In the genomic region with DNA sequence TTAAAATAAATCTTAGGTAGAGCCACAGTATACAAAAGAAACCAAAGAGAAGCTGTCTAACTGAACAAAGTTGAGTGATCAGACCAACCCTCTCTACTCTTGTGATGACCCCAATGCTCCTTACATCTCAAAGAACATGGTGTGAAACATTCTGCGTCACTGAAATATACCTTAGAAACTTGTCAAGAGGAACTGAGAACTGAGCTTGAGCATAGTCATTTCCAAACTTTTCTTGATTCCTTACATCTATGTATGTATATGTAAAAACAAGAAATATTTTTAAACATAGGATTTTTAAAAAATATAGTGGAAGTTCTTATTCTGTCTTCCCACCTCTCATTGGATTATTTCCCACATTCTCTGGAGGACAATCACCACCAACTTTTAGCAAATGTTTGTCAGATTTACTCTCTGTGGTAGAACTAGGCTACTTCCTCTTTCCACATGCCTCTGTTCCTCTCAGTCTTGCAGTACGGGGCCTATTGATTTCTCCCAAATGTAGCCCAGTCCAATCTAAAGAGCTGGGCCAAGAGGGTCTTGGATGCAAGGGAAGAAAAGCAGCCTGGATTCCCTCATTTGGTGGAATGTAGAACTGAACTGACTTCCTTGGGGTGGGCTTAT, we compare ENCODE assay signal across 14 cellular contexts.
DNase-seq lines count a peak whose midpoint lies in the region; ATAC-seq lines count a peak whose summit lies in the region.
"Had no signal": no experiment of that assay in that cellular context is flagged by ENCODE, and none has a peak within 500 bp of the region (broad histone marks: within the 10 kb centered on the region; RNA-seq: fewer than 3 reads in every experiment).

No MANE protein-coding gene starts in this region.

- H3K9me3 Mint-ChIP-seq in memory B cell: peaks cover 2% of the 10 kb centered on the region
- H3K9me3 Mint-ChIP-seq: HFFc6 had no signal

- ATAC-seq in GM18909 (IDR thresholded peaks at IDR 0.05; ENCODE audit: poor library complexity, unreplicated experiment): peak; percentile 99
- peak; percentile 99 for ATAC-seq in GM21737 (IDR thresholded peaks at IDR 0.05; ENCODE audit: unreplicated experiment)
- ATAC-seq in HG03280 (IDR thresholded peaks at IDR 0.05; ENCODE audit: unreplicated experiment): peak; percentile 100
- peak; percentile 51 for ATAC-seq in memory B cell (ENCODE audit: low read depth)
- ATAC-seq in activated CD4-positive, CD25-positive, alpha-beta regulatory T cell treated with anti-CD3 and anti-CD28 coated beads, Interleukin-2, amount 50 U/mL, for 24 hours: no peak

- in situ Hi-C loops in ACHN (cut with HindIII; ENCODE audit: low pct_ligation_motif_present, low pct_unique_long_range_greater_than_20kb, low sequenced_read_pairs): no loop called here

- no peaks in the 10 kb centered on the region for H3K4me1 Mint-ChIP-seq in memory B cell
- H3K4me1 Mint-ChIP-seq: nephron had no signal

- no peak overlapping the region for H3K4me3 Mint-ChIP-seq in memory B cell
- H3K4me3 Mint-ChIP-seq: activated naive CD4-positive, alpha-beta T cell treated with anti-CD3 and anti-CD28 coated beads for 36 hours; dendritic cell treated with granulocyte-macrophage colony-stimulating factor and Interleukin-4, amounts not matched to agents 40 ng/mL and 50 ng/mL, for 4 days; HFFc6; nephron had no signal

- no peaks in the 10 kb centered on the region for H3K36me3 Mint-ChIP-seq in memory B cell

- no peaks in the 10 kb centered on the region for H3K27me3 Mint-ChIP-seq in memory B cell
- H3K27me3 Mint-ChIP-seq: dendritic cell treated with granulocyte-macrophage colony-stimulating factor and Interleukin-4, amounts not matched to agents 40 ng/mL and 50 ng/mL, for 4 days had no signal

- no peak overlapping the region for H3K27ac Mint-ChIP-seq in memory B cell
- H3K27ac Mint-ChIP-seq: activated naive CD4-positive, alpha-beta T cell treated with anti-CD3 and anti-CD28 coated beads for 36 hours; dendritic cell treated with granulocyte-macrophage colony-stimulating factor and Interleukin-4, amounts not matched to agents 40 ng/mL and 50 ng/mL, for 4 days; HFFc6; nephron had no signal

- DNase-seq in memory B cell (ENCODE audit: low spot score in 2 of 2) (no peak), T1000 (lab: John Stamatoyannopoulos, UW) (no peak), NCI-H2107 treated with DMSO at 0.1 percent for 48 hours (lab: John Stamatoyannopoulos, UW; ENCODE audit: unreplicated experiment) (no peak), ACHN (no peak)
- DNase-seq: activated CD4-positive, CD25-positive, alpha-beta regulatory T cell treated with anti-CD3 and anti-CD28 coated beads, Interleukin-2, amount 50 U/mL, for 72 hours; activated naive CD4-positive, alpha-beta T cell treated with anti-CD3 and anti-CD28 coated beads for 36 hours; HFFc6; NCI-H1417 had no signal

Comparison
In these comparisons a context has a peak if more than half of its experiments do, and no peak if none do; other contexts are left out.
1. ATAC-seq: peak in GM18909 (single experiment), GM21737 (single experiment), HG03280 (single experiment) and memory B cell (single experiment); none in activated CD4-positive, CD25-positive, alpha-beta regulatory T cell treated with anti-CD3 and anti-CD28 coated beads, Interleukin-2, amount 50 U/mL, for 24 hours (0 of 2).